Comparison of ENCODE assay signal across 20 cellular contexts in the genomic region with DNA sequence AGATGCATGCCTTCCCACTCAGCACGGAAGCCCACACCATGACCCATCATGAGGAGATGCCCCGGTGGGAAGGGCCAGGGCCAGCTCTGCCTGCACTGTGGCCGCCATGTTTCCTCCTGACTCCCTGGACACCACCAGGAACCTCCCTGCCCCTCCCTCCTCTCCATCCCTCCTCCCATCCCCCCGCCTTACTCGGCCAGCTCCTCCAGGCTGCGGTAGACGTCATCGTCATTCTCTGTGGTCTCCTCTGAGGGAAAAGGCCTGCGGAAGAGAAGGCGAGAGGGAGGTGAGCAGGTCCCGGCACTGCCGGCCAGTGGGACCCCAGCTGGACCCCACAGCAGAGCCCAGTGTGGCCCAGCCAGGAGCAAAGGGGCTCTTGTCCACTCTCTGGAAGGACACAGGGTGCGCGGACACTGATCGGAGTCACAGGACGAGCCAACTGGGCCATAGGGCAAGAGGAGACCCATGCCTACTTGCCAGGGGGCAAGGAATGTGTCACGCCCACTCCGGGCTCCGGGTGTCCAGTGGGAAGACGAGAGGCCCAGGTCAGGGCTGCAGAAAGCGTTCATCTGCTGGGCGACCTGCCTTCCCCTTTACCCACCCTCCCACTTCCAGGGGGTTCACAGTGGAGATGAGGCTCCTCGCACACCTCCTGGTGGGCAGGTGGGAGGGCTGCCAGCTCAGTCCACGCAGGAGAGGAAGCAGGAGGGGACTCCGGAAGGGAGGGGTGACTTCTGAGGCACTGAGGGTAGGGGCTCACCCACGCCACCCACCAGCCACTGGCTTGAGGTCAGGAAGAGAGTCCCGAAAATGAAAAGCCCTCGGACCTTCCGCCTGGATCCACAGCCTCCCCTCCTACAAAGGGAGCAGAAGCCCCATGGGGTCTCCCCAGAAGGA.
"Had no signal": no experiment of that assay in that cellular context is flagged by ENCODE, and none has a peak within 500 bp of the region (broad histone marks: within the 10 kb centered on the region; RNA-seq: fewer than 3 reads in every experiment).

No MANE protein-coding gene starts in this region.

- FAIRE-seq: astrocyte had no signal

- ATAC-seq: T-helper 17 cell had no signal

- H3K27me3 ChIP-seq: brain microvascular endothelial cell, cardiac muscle cell, Peyer's patch had no signal

- H3K27ac ChIP-seq: brain microvascular endothelial cell, cardiac muscle cell, Peyer's patch had no signal

- DNase-seq: activated B cell treated with CpG ODN at 0.5 μM for 24 hours; activated CD4-positive, alpha-beta memory T cell treated with anti-CD3 and anti-CD28 coated beads, Interleukin-2, amount 10 ng/mL, durations not matched to agents 7 days and 5 days; activated CD4-positive, alpha-beta T cell treated with anti-CD3 and anti-CD28 coated beads for 1 hour; activated CD4-positive, alpha-beta T cell treated with anti-CD3 and anti-CD28 coated beads, Interleukin-2, amount 10 ng/mL, durations not matched to agents 24 days and 14 days; activated effector memory CD4-positive, alpha-beta T cell treated with Interleukin-2 at 50 U/mL for 16 hours; activated naive CD4-positive, alpha-beta T cell; activated T-cell treated with anti-CD3 and anti-CD28 coated beads, Interleukin-2, amount 50 U/mL, for 1 hour; amygdala; brain microvascular endothelial cell; MM.1S; NCI-H1105; NCI-H1436 treated with DMSO at 0.1 percent for 48 hours; NCI-H187; NCI-H446; Peyer's patch; SIG-M5; T-helper 17 cell; T-helper 9 cell had no signal

- H3K9me3 ChIP-seq: Peyer's patch had no signal

- H3K4me3 ChIP-seq: cardiac muscle cell, Peyer's patch had no signal

- H3K36me3 ChIP-seq: brain microvascular endothelial cell, cardiac muscle cell, Peyer's patch had no signal
